ENCODE assay signal across 1 cellular context in the genomic region with DNA sequence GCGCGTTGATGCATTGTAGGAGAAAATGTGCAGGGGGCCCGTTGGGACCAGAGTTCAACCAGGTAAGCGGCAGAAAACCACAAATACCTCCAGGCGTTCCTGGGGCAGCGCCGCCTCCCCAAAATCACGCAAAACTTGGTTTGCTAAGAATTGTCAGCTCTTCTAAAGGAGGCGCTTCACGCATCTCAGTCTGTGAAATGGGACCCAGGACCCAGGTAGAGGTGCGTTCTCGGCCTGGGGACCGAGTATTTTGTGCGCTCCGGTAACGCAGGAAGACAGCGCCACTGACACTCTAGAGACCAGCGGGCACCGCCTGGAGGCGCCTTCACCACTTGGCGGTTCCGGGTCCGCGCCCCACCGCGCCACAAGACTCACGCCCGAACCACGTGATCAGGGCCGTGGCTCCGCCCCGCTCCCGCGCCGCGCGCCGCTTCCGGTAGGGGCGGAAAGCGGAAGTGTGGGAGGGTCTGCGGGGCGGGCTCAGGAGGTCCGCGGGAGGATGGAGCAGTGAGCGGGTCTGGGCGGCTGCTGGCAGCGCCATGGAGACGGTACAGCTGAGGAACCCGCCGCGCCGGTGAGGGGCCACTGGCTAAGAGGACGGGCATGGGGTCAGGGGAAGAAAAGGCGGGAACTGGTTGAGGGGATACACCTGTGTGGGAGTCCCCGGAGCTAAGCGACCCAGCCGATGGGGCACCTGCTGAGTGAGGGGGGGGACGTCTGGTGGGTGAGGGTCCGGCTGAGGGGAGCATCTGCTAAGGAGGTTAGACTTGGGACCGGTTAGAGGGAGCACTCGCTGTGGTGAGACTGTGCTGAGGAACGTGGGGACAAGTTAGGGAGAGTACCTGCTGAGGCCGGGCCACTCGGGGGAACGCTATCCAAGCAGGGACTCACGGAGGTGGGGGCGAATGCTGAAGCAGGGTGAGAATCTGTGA.
TF ChIP-seq lines count a peak whose summit lies in the region.

STK4 (plus strand) TSS at position 483 of the 932 bp plus-strand sequence; CDS start at position 540, 57 bp downstream.

TF ChIP-seq in H1, 55 proteins besides CTCF, POLR2A, EP300 and RAD21 (continued from another document):
- TF ChIP-seq GTF2F1 (IDR thresholded peaks at IDR 0.05; ENCODE audit: borderline replicate concordance, low read depth, low read length) (no peak; the same call in 1 of the 2 replicates), GABPA (IDR thresholded peaks at IDR 0.05; ENCODE audit: borderline replicate concordance, insufficient read depth, low read length) (peak; percentile 88), ZNF274 (IDR thresholded peaks at IDR 0.05; ENCODE audit: borderline replicate concordance, extremely low read depth, low read length) (no peak)
TF ChIP-seq in H1: peak in this region for 24.
